ENCODE assay signal across 27 cellular contexts in the genomic region with DNA sequence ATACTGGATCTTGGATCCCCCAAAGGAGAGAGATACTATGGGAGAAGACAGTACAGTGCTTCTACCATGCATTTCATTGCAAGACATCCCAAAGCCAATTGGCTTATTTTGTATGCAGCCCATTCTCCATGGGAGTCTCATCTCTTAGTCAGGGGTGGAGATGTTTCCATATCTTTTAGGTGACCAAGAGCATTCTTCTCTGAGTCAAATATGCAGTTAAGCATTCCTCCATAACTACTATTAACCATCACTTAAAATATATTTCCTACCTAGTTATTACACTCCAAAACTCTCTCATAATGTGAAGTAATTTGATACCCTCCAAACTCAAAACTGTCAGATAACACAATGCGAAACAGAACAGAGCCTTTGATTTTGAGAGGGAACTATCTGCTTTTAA.
DNase-seq lines count a peak whose midpoint lies in the region; ATAC-seq and TF ChIP-seq lines count a peak whose summit lies in the region.
"Had no signal": no experiment of that assay in that cellular context is flagged by ENCODE, and none has a peak within 500 bp of the region (broad histone marks: within the 10 kb centered on the region; RNA-seq: fewer than 3 reads in every experiment).

No MANE protein-coding gene starts in this region.

- no peaks in the 10 kb centered on the region for H3K36me3 ChIP-seq in heart left ventricle
- no peaks in the 10 kb centered on the region for H3K36me3 ChIP-seq in ascending aorta
- H3K36me3 ChIP-seq: cardiac muscle cell, colonic mucosa, lower lobe of right lung had no signal

- no peaks in the 10 kb centered on the region for H3K4me1 ChIP-seq in heart left ventricle
- no peaks in the 10 kb centered on the region for H3K4me1 ChIP-seq in ascending aorta
- H3K4me1 ChIP-seq: colonic mucosa, lower lobe of right lung had no signal

- WGBS in heart left ventricle, 4 donors = 91 to 96% (median 94%) methylated on average over 1 of the region's 1 CpG

- TF ChIP-seq CTCF in fibroblast of mammary gland (conservative IDR thresholded peaks at IDR 0.05; ENCODE audit: control insufficient read depth, insufficient read depth, low read depth, low read length) (no peak), heart left ventricle (IDR thresholded peaks at IDR 0.05) (no peak), ascending aorta (IDR thresholded peaks at IDR 0.05) (no peak)

- no peaks in the 10 kb centered on the region for H3K27me3 ChIP-seq in heart left ventricle
- H3K27me3 ChIP-seq in ascending aorta = no peaks in the 10 kb centered on the region
- H3K27me3 ChIP-seq: cardiac muscle cell, colonic mucosa, hepatocyte had no signal

- H3K4me3 ChIP-seq in fibroblast of mammary gland (ENCODE audit: control insufficient read depth, low read depth, low read length) = no peak overlapping the region
- no peak overlapping the region for H3K4me3 ChIP-seq in heart left ventricle
- H3K4me3 ChIP-seq in ascending aorta = no peak overlapping the region
- H3K4me3 ChIP-seq: cardiac muscle cell, colonic mucosa, hepatocyte, lower lobe of right lung had no signal

- H3K9me3 ChIP-seq in heart left ventricle (peaks cover 0 to 23% (median 8%) of the 10 kb centered on the region in 12 donors), ascending aorta (peaks cover 5 to 9% of the 10 kb centered on the region in 2 donors)
- H3K9me3 ChIP-seq: colonic mucosa had no signal

- intact Hi-C loops in heart left ventricle (cut with DNase I) = no loop called here
- intact Hi-C loops in ascending aorta (cut with DNase I) = no loop called here

- no peak for TF ChIP-seq POLR2A in heart left ventricle (IDR thresholded peaks at IDR 0.05)

- H3K27ac ChIP-seq in heart left ventricle (no peak overlapping the region), ascending aorta (no peak overlapping the region)
- H3K27ac ChIP-seq: cardiac muscle cell, colonic mucosa, epithelial cell of prostate, hepatocyte, lower lobe of right lung had no signal

- ATAC-seq in heart left ventricle = no peak
- ATAC-seq: activated CD4-positive, alpha-beta T cell treated with anti-CD3 and anti-CD28 coated beads for 36 hours; activated CD8-positive, alpha-beta T cell treated with anti-CD3 and anti-CD28 coated beads for 36 hours; CD8-positive, alpha-beta T cell; lower lobe of right lung; naive thymus-derived CD8-positive, alpha-beta T cell; stimulated activated memory B cell treated with anti-CD40 and anti-IgM and Interleukin-4, amounts not matched to agents 10 μg/mL and 1 μg/mL and 100 μg/mL, for 72 hours had no signal

- DNase-seq in ELR (ENCODE audit: low read depth) (peak; percentile 40), M059J (ENCODE audit: low read depth) (peak; percentile 3), fibroblast of mammary gland (ENCODE audit: low read depth) (peak; percentile 30), NCI-H146 treated with DMSO at 0.1 percent for 48 hours (lab: John Stamatoyannopoulos, UW; ENCODE audit: unreplicated experiment) (no peak), heart left ventricle (no peak), ascending aorta (ENCODE audit: low spot score in 2 of 2) (no peak), SHP77 (lab: John Stamatoyannopoulos, UW) (no peak)
- DNase-seq: activated CD4-positive, alpha-beta T cell treated with anti-CD3 and anti-CD28 coated beads for 36 hours; activated CD8-positive, alpha-beta memory T cell treated with anti-CD3 and anti-CD28 coated beads, Interleukin-2, amount 50 U/mL, for 48 hours; activated CD8-positive, alpha-beta T cell treated with anti-CD3 and anti-CD28 coated beads for 36 hours; activated naive CD4-positive, alpha-beta T cell treated with anti-CD3 and anti-CD28 coated beads, Interleukin-2, amount 10 ng/mL, durations not matched to agents 7 days and 5 days; amygdala; CD8-positive, alpha-beta T cell; colonic mucosa; effector CD8-positive, alpha-beta T cell; foreskin melanocyte; H9; lower lobe of right lung; naive thymus-derived CD8-positive, alpha-beta T cell; NCI-H1436; NCI-H226; NCI-H748 treated with DMSO at 0.1 percent for 48 hours; SIG-M5 had no signal

Comparison
In these comparisons a context has a peak if more than half of its experiments do, and no peak if none do; other contexts are left out.
1. DNase-seq: peak in ELR (single experiment), M059J (single experiment) and fibroblast of mammary gland (single experiment); none in NCI-H146 treated with DMSO at 0.1 percent for 48 hours (single experiment), heart left ventricle (0 of 5), ascending aorta (0 of 2) and SHP77 (0 of 2).